ENCODE assay signal across 8 cellular contexts in genomic region chr13:107124129-107124718, GRCh38.
DNase-seq lines count a peak whose midpoint lies in the region; ATAC-seq and TF ChIP-seq lines count a peak whose summit lies in the region.

No MANE protein-coding gene starts in this region.

- H3K27me3 Mint-ChIP-seq in endothelial cell (ENCODE audit: unreplicated experiment) = peaks cover 1% of the 10 kb centered on the region

- H3K36me3 Mint-ChIP-seq in endothelial cell (ENCODE audit: low read depth, unreplicated experiment) = peaks cover 10% of the 10 kb centered on the region

- no peak overlapping the region for H3K27ac Mint-ChIP-seq in endothelial cell (ENCODE audit: unreplicated experiment)

- H3K9me3 Mint-ChIP-seq in endothelial cell (ENCODE audit: unreplicated experiment) = peaks cover 4% of the 10 kb centered on the region

- DNase-seq in DMS153 treated with DMSO at 0.1 percent for 48 hours (lab: John Stamatoyannopoulos, UW; ENCODE audit: unreplicated experiment) = peak; percentile 21
- no peak for DNase-seq in DMS153 (lab: John Stamatoyannopoulos, UW)
- peak; percentile 2 for DNase-seq in NCI-H2171 (lab: John Stamatoyannopoulos, UW)
- no peak for DNase-seq in endothelial cell (ENCODE audit: low spot score)
- peak; percentile 32 for DNase-seq in renal cortical epithelial cell (ENCODE audit: low read depth)
- DNase-seq in central memory CD4-positive, alpha-beta T cell = no peak

- H3K4me3 Mint-ChIP-seq in endothelial cell (ENCODE audit: unreplicated experiment) = no peak overlapping the region

- H3K4me1 Mint-ChIP-seq in endothelial cell (ENCODE audit: unreplicated experiment) = peaks cover 16% of the 10 kb centered on the region

- ATAC-seq in GM21737 (IDR thresholded peaks at IDR 0.05; ENCODE audit: unreplicated experiment) (no peak), GM21526 (IDR thresholded peaks at IDR 0.05; ENCODE audit: low FRiP score, unreplicated experiment) (no peak)

- peak; percentile 75 for TF ChIP-seq CTCF in endothelial cell (IDR thresholded peaks at IDR 0.05; ENCODE audit: unreplicated experiment)

Comparison
In these comparisons a context has a peak if more than half of its experiments do, and no peak if none do; other contexts are left out.
1. DNase-seq: peak in DMS153 treated with DMSO at 0.1 percent for 48 hours (single experiment), NCI-H2171 (single experiment) and renal cortical epithelial cell (single experiment); none in DMS153 (single experiment), endothelial cell (single experiment) and central memory CD4-positive, alpha-beta T cell (single experiment).